Comparison of ENCODE assay signal across 1 cellular context in the genomic region with DNA sequence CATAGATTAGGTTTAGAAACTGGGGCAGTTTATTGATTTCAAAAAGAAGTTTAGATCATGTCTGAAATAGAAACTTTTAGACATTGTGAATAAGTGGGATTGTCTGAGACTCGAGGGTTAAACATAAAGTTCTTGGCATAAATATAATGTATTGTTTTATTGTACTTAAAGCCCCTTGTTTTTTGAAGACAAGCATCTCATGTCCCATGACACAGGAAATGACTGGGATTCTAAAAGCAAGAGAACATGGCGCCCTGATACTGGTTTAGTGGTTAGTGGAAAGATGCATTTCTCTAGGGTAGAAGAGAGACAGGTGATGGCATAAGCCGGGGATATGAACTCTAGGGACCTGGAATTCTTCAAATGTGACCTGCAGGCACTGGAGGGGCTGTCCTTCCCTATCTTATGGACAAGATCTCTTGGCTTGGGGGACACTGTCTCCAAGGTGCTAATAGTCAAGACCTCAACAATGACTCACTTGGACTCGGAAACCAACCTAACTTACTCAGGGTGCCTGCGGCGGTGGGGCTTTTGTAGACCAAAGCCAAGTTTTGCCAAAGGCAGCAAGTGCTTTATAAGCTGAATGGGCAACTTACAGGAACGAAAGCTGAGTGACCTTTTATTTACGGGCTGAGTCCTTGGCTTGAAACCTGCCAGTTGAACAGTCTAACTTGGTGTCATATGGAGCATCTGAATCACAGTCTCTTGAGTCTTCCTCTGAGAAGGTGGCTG.
TF ChIP-seq lines count a peak whose summit lies in the region.

No MANE protein-coding gene starts in this region.

TF ChIP-seq in endothelial cell of umbilical vein, 7 proteins besides CTCF, POLR2A, EP300 and RAD21 (continued from another document):
- TF ChIP-seq MAX (IDR thresholded peaks at IDR 0.05; ENCODE audit: insufficient read depth, insufficient read length) = no peak
- TF ChIP-seq MYC (IDR thresholded peaks at IDR 0.05; ENCODE audit: low read depth, low read length) = no peak
